In the genomic region with DNA sequence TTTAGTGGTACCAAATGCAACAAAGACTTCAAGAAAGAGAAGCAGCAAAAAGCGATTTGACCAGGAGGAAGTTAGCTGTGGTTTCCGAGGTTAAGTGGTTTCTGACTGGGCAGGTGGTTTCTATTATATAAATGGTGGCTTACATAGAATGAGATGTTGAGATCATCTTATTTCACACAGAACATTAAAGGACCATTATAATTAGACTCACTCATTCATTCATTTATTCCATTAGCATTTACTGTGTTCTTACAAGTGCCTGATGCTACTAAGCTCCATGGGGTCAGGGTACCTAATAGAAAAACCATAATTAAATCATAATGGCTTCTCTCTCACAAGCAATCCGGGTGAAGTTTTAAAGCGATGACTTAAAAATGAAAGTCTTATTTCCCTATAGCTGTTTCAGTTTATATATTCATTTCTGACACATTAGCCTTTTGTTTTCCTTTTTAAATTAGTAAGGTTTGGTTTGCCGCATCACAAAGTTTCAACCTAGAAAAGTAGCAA, we compare ENCODE assay signal across 1 cellular context.
TF ChIP-seq lines count a peak whose summit lies in the region.

No MANE protein-coding gene starts in this region.

TF ChIP-seq in SK-N-SH, 30 proteins besides CTCF, POLR2A, EP300 and RAD21 (continued from another document):
- TF ChIP-seq REST (IDR thresholded peaks at IDR 0.05; ENCODE audit: low read depth, low read length), result no peak
- TF ChIP-seq TCF12 (IDR thresholded peaks at IDR 0.05), result 0 out of 2 replicates have a peak, but pooled peaks have one; percentile 4
